Comparison of ENCODE assay signal across 29 cellular contexts in the genomic region with DNA sequence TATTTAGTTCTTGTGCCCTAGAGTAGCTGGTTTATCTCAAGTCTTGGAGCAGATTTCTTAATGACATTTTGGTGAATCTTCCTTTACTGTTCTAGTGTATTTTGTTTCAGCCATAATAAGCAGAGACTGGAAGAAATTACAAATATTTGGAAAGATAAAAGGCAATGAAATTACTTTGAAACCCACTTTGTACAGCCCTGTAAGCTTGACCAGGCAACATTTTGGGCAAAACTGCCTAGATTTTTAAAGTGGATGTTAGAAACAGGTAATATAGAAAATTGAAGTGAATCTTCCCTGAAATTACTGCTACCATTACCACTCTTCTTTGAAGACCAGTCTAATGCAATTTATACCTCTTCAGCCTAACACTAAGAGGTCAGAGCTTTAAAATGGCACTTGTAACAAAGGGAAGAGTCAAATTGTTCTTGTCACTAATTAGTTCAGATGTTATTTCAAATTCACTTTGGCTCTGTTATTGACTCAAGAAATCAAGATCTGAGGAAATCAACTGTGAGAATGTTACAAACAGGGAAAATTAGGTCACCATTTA.
"Had no signal": no experiment of that assay in that cellular context is flagged by ENCODE, and none has a peak within 500 bp of the region (broad histone marks: within the 10 kb centered on the region; RNA-seq: fewer than 3 reads in every experiment).

No MANE protein-coding gene starts in this region.

- ATAC-seq: activated CD4-positive, alpha-beta T cell treated with anti-CD3 and anti-CD28 coated beads for 36 hours; activated CD8-positive, alpha-beta memory T cell treated with anti-CD3 and anti-CD28 coated beads, Interleukin-2, amount 10 ng/mL, durations not matched to agents 7 days and 5 days; activated CD8-positive, alpha-beta T cell treated with anti-CD3 and anti-CD28 coated beads, Interleukin-2, amount 10 ng/mL, durations not matched to agents 7 days and 5 days; activated naive CD8-positive, alpha-beta T cell treated with anti-CD3 and anti-CD28 coated beads, Interleukin-2, amount 50 U/mL, for 24 hours; body of pancreas; effector memory CD8-positive, alpha-beta T cell; gastroesophageal sphincter; heart right ventricle had no signal

- DNase-seq: activated CD4-positive, alpha-beta memory T cell treated with anti-CD3 and anti-CD28 coated beads for 36 hours; activated CD4-positive, alpha-beta T cell treated with anti-CD3 and anti-CD28 coated beads for 36 hours; activated CD4-positive, alpha-beta T cell treated with anti-CD3 and anti-CD28 coated beads, Interleukin-2, amount 10 ng/mL, durations not matched to agents 24 days and 14 days; activated CD4-positive, CD25-positive, alpha-beta regulatory T cell; activated CD4-positive, CD25-positive, alpha-beta regulatory T cell treated with anti-CD3 and anti-CD28 coated beads, Interleukin-2, amount 50 U/mL, for 72 hours; activated CD8-positive, alpha-beta memory T cell treated with anti-CD3 and anti-CD28 coated beads, Interleukin-2, amount 10 ng/mL, durations not matched to agents 7 days and 5 days; activated CD8-positive, alpha-beta memory T cell treated with anti-CD3 and anti-CD28 coated beads, Interleukin-2, amount 50 U/mL, for 4 hours; activated CD8-positive, alpha-beta T cell treated with anti-CD3 and anti-CD28 coated beads, Interleukin-2, amount 10 ng/mL, durations not matched to agents 7 days and 5 days; activated effector memory CD4-positive, alpha-beta T cell treated with anti-CD3 and anti-CD28 coated beads, Interleukin-2, amount 50 U/mL, for 16 hours; activated naive CD4-positive, alpha-beta T cell treated with anti-CD3 and anti-CD28 coated beads for 36 hours; activated naive CD8-positive, alpha-beta T cell treated with anti-CD3 and anti-CD28 coated beads for 36 hours; activated naive CD8-positive, alpha-beta T cell treated with anti-CD3 and anti-CD28 coated beads, Interleukin-2, amount 50 U/mL, for 24 hours; activated T-cell treated with anti-CD3 and anti-CD28 coated beads, Interleukin-2, amount 50 U/mL, for 1 hour; activated T-cell treated with anti-CD3 and anti-CD28 coated beads, Interleukin-2, amount 50 U/mL, for 48 hours; adrenal gland; amygdala; aorta; body of pancreas; caudate nucleus; cortex of kidney; dermis blood vessel endothelial cell; effector CD4-positive, alpha-beta T cell; effector memory CD8-positive, alpha-beta T cell; esophagus squamous epithelium; foreskin melanocyte; heart right ventricle; T-helper 2 cell had no signal

- H3K27ac ChIP-seq: adrenal gland, body of pancreas, epithelial cell of prostate, esophagus squamous epithelium, gastroesophageal sphincter, heart right ventricle had no signal
